In genomic region chr2:105102963-105103421, GRCh38 we compare ENCODE assay signal across 9 cellular contexts.
DNase-seq lines count a peak whose midpoint lies in the region; TF ChIP-seq lines count a peak whose summit lies in the region.
"Had no signal": no experiment of that assay in that cellular context is flagged by ENCODE, and none has a peak within 500 bp of the region (broad histone marks: within the 10 kb centered on the region; RNA-seq: fewer than 3 reads in every experiment).

No MANE protein-coding gene starts in this region.

- peak overlapping the region; percentile 90 for H3K27ac Mint-ChIP-seq in nephron progenitor cell

- peaks cover 28% of the 10 kb centered on the region for H3K4me1 ChIP-seq in ES-I3 (ENCODE audit: insufficient read depth, low read length)

- H3K36me3 Mint-ChIP-seq in nephron progenitor cell (ENCODE audit: low read depth) = peaks cover 42% of the 10 kb centered on the region

- peak overlapping the region; percentile 22; the same call in 1 of the 2 replicates for H3K9ac ChIP-seq in ES-I3 (ENCODE audit: low read depth, low read length)

- H3K4me3 Mint-ChIP-seq in nephron progenitor cell = peak overlapping the region; percentile 67

- peaks cover 4% of the 10 kb centered on the region for H3K27me3 Mint-ChIP-seq in nephron progenitor cell (ENCODE audit: low read depth, poor library complexity)

- peak; percentile 78 for DNase-seq in LHCN-M2 (ENCODE audit: low read depth)
- peak; percentile 6 for DNase-seq in cerebellar cortex (ENCODE audit: low spot score)
- DNase-seq in nephron progenitor cell = peak; percentile 54
- DNase-seq in Kasumi-1 (lab: John Stamatoyannopoulos, UW) = no peak
- DNase-seq in NCI-H345 (lab: John Stamatoyannopoulos, UW) = no peak
- no peak for DNase-seq in head of caudate nucleus
- DNase-seq in stimulated activated CD4-positive, alpha-beta T cell treated with anti-CD3 and anti-CD28 coated beads, Interleukin-1b, Interleukin-23, amount 100 ng/mL, for 48 hours = no peak
- DNase-seq: hypothalamus had no signal

- peaks cover 45% of the 10 kb centered on the region for H3K4me1 Mint-ChIP-seq in nephron progenitor cell

- intact Hi-C loops in head of caudate nucleus (cut with DNase I) = no loop called here

- H3K9me3 Mint-ChIP-seq in nephron progenitor cell = no peaks in the 10 kb centered on the region

- H3K36me3 ChIP-seq in ES-I3 (ENCODE audit: insufficient read depth, low read length) = peaks cover 6% of the 10 kb centered on the region; the same call in 1 of the 2 replicates

- H3K9me3 ChIP-seq in ES-I3 (ENCODE audit: control insufficient read depth, insufficient read depth, low read length) = no peaks in the 10 kb centered on the region

- TF ChIP-seq CTCF in nephron progenitor cell (IDR thresholded peaks at IDR 0.05) = no peak

Comparison
In these comparisons a context has a peak if more than half of its experiments do, and no peak if none do; other contexts are left out.
1. DNase-seq: peak in LHCN-M2 (single experiment), cerebellar cortex (single experiment) and nephron progenitor cell (single experiment); none in Kasumi-1 (0 of 2), NCI-H345 (single experiment), head of caudate nucleus (0 of 42) and stimulated activated CD4-positive, alpha-beta T cell treated with anti-CD3 and anti-CD28 coated beads, Interleukin-1b, Interleukin-23, amount 100 ng/mL, for 48 hours (single experiment).